ENCODE assay signal across 23 cellular contexts in the genomic region with DNA sequence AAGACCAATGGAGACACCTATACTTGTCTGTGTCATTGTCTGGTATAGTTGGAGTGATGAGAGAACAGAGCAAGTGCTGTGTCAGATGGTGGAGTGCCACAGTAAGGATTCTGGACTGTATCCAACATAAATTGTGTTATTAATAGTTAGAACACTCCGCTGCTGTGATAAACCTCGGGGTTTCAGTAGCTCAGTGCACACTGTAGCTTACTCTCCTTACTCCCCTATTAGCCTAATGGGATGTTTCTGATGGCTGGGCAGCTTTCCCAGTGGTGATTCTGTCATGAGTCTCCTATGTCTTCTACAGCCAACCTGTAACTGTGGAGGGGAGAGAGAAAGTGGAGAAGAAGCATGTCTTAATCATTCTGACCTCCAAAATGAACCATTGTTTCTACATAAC.
DNase-seq lines count a peak whose midpoint lies in the region.
"Had no signal": no experiment of that assay in that cellular context is flagged by ENCODE, and none has a peak within 500 bp of the region (broad histone marks: within the 10 kb centered on the region; RNA-seq: fewer than 3 reads in every experiment).

No MANE protein-coding gene starts in this region.

- peak; percentile 32 for DNase-seq in NCI-H2171 treated with DMSO at 0.1 percent for 48 hours (lab: John Stamatoyannopoulos, UW)
- no peak for DNase-seq in NCI-H2171 (lab: John Stamatoyannopoulos, UW)
- peak; percentile 21 for DNase-seq in NCI-H226
- DNase-seq in fibroblast of the conjunctiva (ENCODE audit: low read depth) = peak; percentile 18
- peak; percentile 11 for DNase-seq in stromal cell of bone marrow (ENCODE audit: low read depth)
- no peak for DNase-seq in NOMO-1 treated with dmso at 0.1 percent for 144 hours (lab: John Stamatoyannopoulos, UW; ENCODE audit: unreplicated experiment)
- DNase-seq in anterior cingulate cortex (lab: John Stamatoyannopoulos, UW) = no peak
- DNase-seq in midbrain (lab: John Stamatoyannopoulos, UW) = no peak
- DNase-seq: activated CD8-positive, alpha-beta memory T cell treated with anti-CD3 and anti-CD28 coated beads for 24 hours; activated naive CD4-positive, alpha-beta T cell; activated T-cell treated with anti-CD3 and anti-CD28 coated beads, Interleukin-2, amount 50 U/mL, for 4 hours; adrenal gland; Caco-2; dorsolateral prefrontal cortex; foreskin keratinocyte; hypothalamus; mammary epithelial cell; NCI-H82; psoas muscle; SHP77; stimulated activated CD4-positive, alpha-beta T cell treated with anti-CD3 and anti-CD28 coated beads, Interleukin-2, amount 100 ng/mL, for 48 hours; stimulated activated naive B cell treated with anti-CD40 and anti-IgM and Interleukin-4, amounts not matched to agents 10 μg/mL and 1 μg/mL and 100 μg/mL, for 72 hours; thyroid gland had no signal

Comparison
In these comparisons a context has a peak if more than half of its experiments do, and no peak if none do; other contexts are left out.
1. DNase-seq: peak in NCI-H2171 treated with DMSO at 0.1 percent for 48 hours (single experiment), NCI-H226 (single experiment), fibroblast of the conjunctiva (single experiment) and stromal cell of bone marrow (single experiment); none in NCI-H2171 (single experiment), NOMO-1 treated with dmso at 0.1 percent for 144 hours (single experiment), anterior cingulate cortex (0 of 58) and midbrain (single experiment).